ENCODE assay signal across 30 cellular contexts in genomic region chr1:186271032-186271431, GRCh38. TPM values are rescaled to one million over a fixed set of nuclear protein-coding genes. Genes with fewer than 3 reads are reported as not detected.
"Had no signal": no experiment of that assay in that cellular context is flagged by ENCODE, and none has a peak within 500 bp of the region (broad histone marks: within the 10 kb centered on the region; RNA-seq: fewer than 3 reads in every experiment).

No MANE protein-coding gene starts in this region.

- ATAC-seq: effector memory CD8-positive, alpha-beta T cell; esophagus mucosa; gastrocnemius medialis; heart right ventricle; left cardiac atrium; left lung; left ventricle myocardium superior; lower lobe of right lung; mucosa of descending colon had no signal

- H3K27ac ChIP-seq: coronary artery, epithelial cell of prostate, esophagus squamous epithelium, gastrocnemius medialis, heart right ventricle, left lung, lower lobe of right lung had no signal

- H3K9me3 ChIP-seq: esophagus squamous epithelium, gastrocnemius medialis, lower lobe of right lung, mucosa of descending colon had no signal

- H3K4me3 ChIP-seq: coronary artery, esophagus squamous epithelium, gastrocnemius medialis, heart right ventricle, left lung, lower lobe of right lung, mucosa of descending colon had no signal

- H3K36me3 ChIP-seq: esophagus squamous epithelium, gastrocnemius medialis, heart right ventricle, left lung, lower lobe of right lung had no signal

- DNase-seq: dermis blood vessel endothelial cell; effector CD8-positive, alpha-beta T cell; effector memory CD8-positive, alpha-beta T cell; endodermal cell; erythroblast; esophagus squamous epithelium; foreskin fibroblast; foreskin melanocyte; gastrocnemius medialis; glutamatergic neuron; head of caudate nucleus; heart right ventricle; hippocampal formation; left cardiac atrium; left lung; left ventricle myocardium superior; lower lobe of right lung; mesenchymal stem cell; mucosa of descending colon; naive B cell had no signal

- H3K4me1 ChIP-seq: esophagus squamous epithelium, gastrocnemius medialis, heart right ventricle, left lung, lower lobe of right lung had no signal

- H3K27me3 ChIP-seq: esophagus squamous epithelium, gastrocnemius medialis, heart right ventricle, left lung had no signal

- FAIRE-seq: colon, endometrium, islet of Langerhans, keratinocyte had no signal

RNA-seq across cellular contexts. Expression of gene PRG4, which starts 25.0 kb away (rescaled TPM):
- total RNA-seq: dermis blood vessel endothelial cell, endodermal cell, esophagus mucosa, kidney epithelial cell, lung microvascular endothelial cell, myocyte had no signal
